In genomic region chr19:16458391-16459128, GRCh38 we compare ENCODE assay signal across 15 cellular contexts. TPM values are rescaled to one million over a fixed set of nuclear protein-coding genes. Genes with fewer than 3 reads are reported as not detected.
DNase-seq lines count a peak whose midpoint lies in the region; ATAC-seq and TF ChIP-seq lines count a peak whose summit lies in the region.
"Had no signal": no experiment of that assay in that cellular context is flagged by ENCODE, and none has a peak within 500 bp of the region (broad histone marks: within the 10 kb centered on the region; RNA-seq: fewer than 3 reads in every experiment).

No MANE protein-coding gene starts in this region.

- H3K4me2 ChIP-seq in DOHH2 (ENCODE audit: low read length), result peak overlapping the region; percentile 52

- no peak for ATAC-seq in GM21360 (IDR thresholded peaks at IDR 0.05; ENCODE audit: unreplicated experiment)
- ATAC-seq: HCT116 had no signal

- peak overlapping the region; percentile 28; the same call in 1 of the 2 replicates for H3K4me3 ChIP-seq in DOHH2 (ENCODE audit: low read length)
- H3K4me3 ChIP-seq: lower lobe of right lung had no signal

- peaks cover 99% of the 10 kb centered on the region for H3K79me2 ChIP-seq in DOHH2 (ENCODE audit: control insufficient read depth, low read length)

- no peaks in the 10 kb centered on the region for H3F3A ChIP-seq in DOHH2 (ENCODE audit: control insufficient read depth, insufficient read depth)

- TF ChIP-seq CTCF in DOHH2 (IDR thresholded peaks at IDR 0.05; ENCODE audit: low read depth, low read length, poor library complexity, severe bottlenecking) (no peak), RWPE1 (conservative IDR thresholded peaks at IDR 0.05; ENCODE audit: low read depth) (no peak)

- H3K9me3 ChIP-seq in DOHH2 (ENCODE audit: control insufficient read depth, insufficient read depth, low read length), result no peaks in the 10 kb centered on the region
- H3K9me3 ChIP-seq: lower lobe of right lung had no signal

- H3K27me3 ChIP-seq in DOHH2 (ENCODE audit: control insufficient read depth, low read length), result no peaks in the 10 kb centered on the region

- H3K27ac ChIP-seq in DOHH2 (ENCODE audit: low read depth, low read length) (no peak overlapping the region), RWPE1 (peak overlapping the region; percentile 76)
- H3K27ac ChIP-seq: epithelial cell of prostate had no signal

- peaks cover 12% of the 10 kb centered on the region for H3K36me3 ChIP-seq in DOHH2 (ENCODE audit: control insufficient read depth, low read length)
- H3K36me3 ChIP-seq: lower lobe of right lung had no signal

- POLR2A ChIA-PET in RWPE1 (lab: Yijun Ruan, JAX; ENCODE audit: low non-redundant PET), result no interaction called here

- DNase-seq in RWPE1 (ENCODE audit: low spot score), result no peak
- DNase-seq in glomerular visceral epithelial cell (ENCODE audit: extremely low spot score), result peak; percentile 52
- peak; percentile 72 for DNase-seq in renal cortical epithelial cell (ENCODE audit: low read depth)
- DNase-seq in LoVo (ENCODE audit: low spot score), result no peak
- no peak for DNase-seq in cortex of kidney (lab: John Stamatoyannopoulos, UW)
- no peak for DNase-seq in germinal center (ENCODE audit: low spot score)
- DNase-seq: activated naive CD4-positive, alpha-beta T cell; DMS153; lower lobe of right lung; NCI-H510A had no signal

- H3K9me2 ChIP-seq in DOHH2 (replicated peaks; ENCODE audit: control insufficient read depth, low read length), result no peaks in the 10 kb centered on the region

- H3K4me1 ChIP-seq in DOHH2 (ENCODE audit: control insufficient read depth, low read length), result peaks cover 85% of the 10 kb centered on the region

- CTCF ChIA-PET in RWPE1 (lab: Yijun Ruan, JAX), result no interaction called here

- H4K20me1 ChIP-seq in DOHH2 (ENCODE audit: control insufficient read depth, insufficient read depth, low read depth, low read length), result peaks cover 20% of the 10 kb centered on the region; the same call in 1 of the 2 replicates

RNA-seq across cellular contexts. Expression of gene EPS15L1, which starts 13.2 kb away (rescaled TPM):
- 4.0 and 13.3 TPM in 2 replicates for total RNA-seq in renal cortical epithelial cell

RNA-seq across cellular contexts. Expression of gene CALR3, which starts 37.4 kb away (rescaled TPM):
- total RNA-seq in renal cortical epithelial cell, result not detected in 2 replicates
- total RNA-seq: lower lobe of right lung, urinary bladder had no signal

RNA-seq across cellular contexts. Expression of gene C19orf44, which starts 37.6 kb away (rescaled TPM):
- total RNA-seq in renal cortical epithelial cell, result 2.8 and 11.3 TPM in 2 replicates

Comparison
In these comparisons a context has a peak if more than half of its experiments do, and no peak if none do; other contexts are left out.
1. DNase-seq: peak in glomerular visceral epithelial cell (single experiment) and renal cortical epithelial cell (single experiment); none in RWPE1 (single experiment), LoVo (single experiment), cortex of kidney (single experiment) and germinal center (single experiment).